Comparison of ENCODE assay signal across 9 cellular contexts in genomic region chr20:45456632-45457031, GRCh38. TPM values are rescaled to one million over a fixed set of nuclear protein-coding genes. Genes with fewer than 3 reads are reported as not detected.
DNase-seq lines count a peak whose midpoint lies in the region; ATAC-seq, FAIRE-seq and TF ChIP-seq lines count a peak whose summit lies in the region.
"Had no signal": no experiment of that assay in that cellular context is flagged by ENCODE, and none has a peak within 500 bp of the region (broad histone marks: within the 10 kb centered on the region; RNA-seq: fewer than 3 reads in every experiment).

No MANE protein-coding gene starts in this region.

- no peaks in the 10 kb centered on the region for H3K27me3 ChIP-seq in small intestine (ENCODE audit: control insufficient read depth in 2 of 2, insufficient read depth in 2 of 2, low read length in 2 of 2)

- DNase-seq in activated T-cell treated with anti-CD3 and anti-CD28 coated beads, Interleukin-2, amount 50 U/mL, for 72 hours, result peak; percentile 45 to 52
- DNase-seq in activated T-cell treated with anti-CD3 and anti-CD28 coated beads, Interleukin-2, amount 50 U/mL, for 24 hours, result no peak
- DNase-seq in NCI-H345 (lab: John Stamatoyannopoulos, UW) (peak; percentile 57), choroid plexus epithelial cell (ENCODE audit: low read depth) (peak; percentile 33), small intestine (peak; percentile 80), T1000 (lab: John Stamatoyannopoulos, UW) (no peak), DMS79 (lab: John Stamatoyannopoulos, UW) (no peak), dedifferentiated amniotic fluid mesenchymal stem cell (ENCODE audit: extremely low spot score) (no peak)

- H3K4me3 ChIP-seq in choroid plexus epithelial cell (ENCODE audit: low read depth, low read length) (no peak overlapping the region), small intestine (ENCODE audit: low read depth in 1 of 2, low read length in 2 of 2) (no peak overlapping the region)

- no peaks in the 10 kb centered on the region for H3K9me3 Mint-ChIP-seq in activated T-cell treated with anti-CD3 and anti-CD28 coated beads, Interleukin-2, amount 50 U/mL, for 72 hours
- H3K9me3 Mint-ChIP-seq in activated T-cell treated with anti-CD3 and anti-CD28 coated beads, Interleukin-2, amount 50 U/mL, for 24 hours, result no peaks in the 10 kb centered on the region

- no peaks in the 10 kb centered on the region for H3K36me3 ChIP-seq in small intestine (ENCODE audit: control insufficient read depth in 2 of 2, insufficient read depth in 2 of 2, low read length in 2 of 2)

- no peaks in the 10 kb centered on the region for H3K4me1 Mint-ChIP-seq in activated T-cell treated with anti-CD3 and anti-CD28 coated beads, Interleukin-2, amount 50 U/mL, for 72 hours (ENCODE audit: low read depth)
- peaks cover 5% of the 10 kb centered on the region for H3K4me1 Mint-ChIP-seq in activated T-cell treated with anti-CD3 and anti-CD28 coated beads, Interleukin-2, amount 50 U/mL, for 24 hours (ENCODE audit: low read depth)

- TF ChIP-seq CTCF in choroid plexus epithelial cell (conservative IDR thresholded peaks at IDR 0.05; ENCODE audit: low read depth, low read length), result peak; percentile 38

- FAIRE-seq in small intestine (lab: Jason Lieb, UNC), result no peak

- H3K27ac Mint-ChIP-seq in activated T-cell treated with anti-CD3 and anti-CD28 coated beads, Interleukin-2, amount 50 U/mL, for 72 hours, result no peak overlapping the region
- H3K27ac Mint-ChIP-seq in activated T-cell treated with anti-CD3 and anti-CD28 coated beads, Interleukin-2, amount 50 U/mL, for 24 hours, result no peak overlapping the region

- H3K36me3 Mint-ChIP-seq in activated T-cell treated with anti-CD3 and anti-CD28 coated beads, Interleukin-2, amount 50 U/mL, for 72 hours (ENCODE audit: insufficient read depth in 2 of 2), result no peaks in the 10 kb centered on the region
- H3K36me3 Mint-ChIP-seq in activated T-cell treated with anti-CD3 and anti-CD28 coated beads, Interleukin-2, amount 50 U/mL, for 24 hours (ENCODE audit: low read depth), result no peaks in the 10 kb centered on the region

- H3K4me1 ChIP-seq in small intestine (ENCODE audit: control insufficient read depth in 2 of 2, insufficient read depth in 1 of 2, low read depth in 1 of 2, low read length in 1 of 2), result no peaks in the 10 kb centered on the region

- no peak overlapping the region for H3K27ac ChIP-seq in small intestine (ENCODE audit: low read depth in 1 of 2, low read length in 1 of 2)

- 5 to 13% (median 12%) methylated on average over 6 of the region's 6 CpGs for WGBS in small intestine, 3 donors

- ATAC-seq in activated T-cell treated with anti-CD3 and anti-CD28 coated beads, Interleukin-2, amount 50 U/mL, for 72 hours (replicated peaks in 1 of 2), result peak; percentile 54 to 65

- H3K9me3 ChIP-seq in small intestine (ENCODE audit: control insufficient read depth, low read depth), result no peaks in the 10 kb centered on the region

- H3K27me3 Mint-ChIP-seq in activated T-cell treated with anti-CD3 and anti-CD28 coated beads, Interleukin-2, amount 50 U/mL, for 72 hours (ENCODE audit: low read depth), result no peaks in the 10 kb centered on the region
- peaks cover 6% of the 10 kb centered on the region for H3K27me3 Mint-ChIP-seq in activated T-cell treated with anti-CD3 and anti-CD28 coated beads, Interleukin-2, amount 50 U/mL, for 24 hours

- no peak overlapping the region for H3K4me3 Mint-ChIP-seq in activated T-cell treated with anti-CD3 and anti-CD28 coated beads, Interleukin-2, amount 50 U/mL, for 72 hours
- no peak overlapping the region for H3K4me3 Mint-ChIP-seq in activated T-cell treated with anti-CD3 and anti-CD28 coated beads, Interleukin-2, amount 50 U/mL, for 24 hours

RNA-seq across cellular contexts. Expression of gene WFDC2, which starts 12.9 kb away (rescaled TPM):
- total RNA-seq in activated T-cell treated with anti-CD3 and anti-CD28 coated beads, Interleukin-2, amount 50 U/mL, for 72 hours, result 1 to 10 TPM; 1.2 to 1.8 TPM
- 1 to 10 TPM; 3.1 to 7.8 (median 4.6) TPM for polyA plus RNA-seq in small intestine
- total RNA-seq: pulmonary artery endothelial cell had no signal

RNA-seq across cellular contexts. Expression of gene PIGT, which starts 40.7 kb away (rescaled TPM):
- total RNA-seq in activated T-cell treated with anti-CD3 and anti-CD28 coated beads, Interleukin-2, amount 50 U/mL, for 72 hours, result 10 to 100 TPM; 60.4 to 63.7 TPM
- polyA plus RNA-seq in small intestine, result 10 to 100 TPM; 49.7 to 85.2 (median 51.0) TPM

RNA-seq across cellular contexts. Expression of gene DBNDD2, which starts 48.5 kb away (rescaled TPM):
- 10 to 100 TPM; 28.7 to 43.4 TPM for total RNA-seq in activated T-cell treated with anti-CD3 and anti-CD28 coated beads, Interleukin-2, amount 50 U/mL, for 72 hours
- 100 to 1,000 TPM in 2 of 3 donors, 10 to 100 TPM in 1; 98.6 to 114 (median 104) TPM for polyA plus RNA-seq in small intestine

RNA-seq across cellular contexts. Expression of gene SPINT3, which starts 58.8 kb away (rescaled TPM):
- not detected for total RNA-seq in activated T-cell treated with anti-CD3 and anti-CD28 coated beads, Interleukin-2, amount 50 U/mL, for 72 hours
- not detected for polyA plus RNA-seq in small intestine
- total RNA-seq: pulmonary artery endothelial cell had no signal

Comparison
In these comparisons a context has a peak if more than half of its experiments do, and no peak if none do; other contexts are left out.
1. DNase-seq: peak in activated T-cell treated with anti-CD3 and anti-CD28 coated beads, Interleukin-2, amount 50 U/mL, for 72 hours (2 of 2), NCI-H345 (single experiment), choroid plexus epithelial cell (single experiment) and small intestine (single experiment); none in activated T-cell treated with anti-CD3 and anti-CD28 coated beads, Interleukin-2, amount 50 U/mL, for 24 hours (single experiment), T1000 (single experiment), DMS79 (single experiment) and dedifferentiated amniotic fluid mesenchymal stem cell (single experiment).